In the genomic region with DNA sequence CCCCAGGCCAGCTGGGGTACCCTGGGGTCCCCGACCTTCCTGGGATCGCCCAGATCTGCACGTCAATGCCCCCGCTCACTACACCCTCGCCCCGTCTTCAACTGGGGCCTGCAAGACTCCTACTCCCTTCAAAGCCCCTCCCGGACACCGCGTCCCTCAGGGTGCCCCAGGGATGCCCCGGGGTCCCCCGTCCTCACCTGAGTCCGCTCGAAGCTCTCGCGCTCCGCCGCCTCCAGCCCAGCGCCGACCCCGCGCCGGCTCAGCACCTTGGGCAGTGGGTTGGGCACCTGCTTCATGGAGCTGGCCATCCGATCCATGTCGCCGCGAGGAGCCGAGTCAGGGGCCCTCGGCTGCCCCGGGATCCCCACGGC, we compare ENCODE assay signal across 8 cellular contexts. TPM values are rescaled to one million over a fixed set of nuclear protein-coding genes. Genes with fewer than 3 reads are reported as not detected.
DNase-seq lines count a peak whose midpoint lies in the region; ATAC-seq, FAIRE-seq and TF ChIP-seq lines count a peak whose summit lies in the region.

A gene (minus strand): TSS at position 338 of the 371 bp plus-strand sequence. CDS start 21 bp downstream, at position 317.

- peak within 1 kb of the TSS; percentile 94 for H2AFZ ChIP-seq in smooth muscle cell (ENCODE audit: low read depth)

- intact Hi-C loops in CD14-positive monocyte (cut with micrococcal nuclease) = loop anchor here in 1 of 2 donors (5.0 kb wide), 1 partner anchor 66 kb away; no protein-coding TSS in a partner anchor

- no peaks in the 10 kb centered on the region for H3K79me2 ChIP-seq in smooth muscle cell (ENCODE audit: low read depth)

- H3K36me3 ChIP-seq in smooth muscle cell (ENCODE audit: low read depth) = no peaks in the 10 kb centered on the region

- peak within 1 kb of the TSS; percentile 99 for H3K4me2 ChIP-seq in smooth muscle cell

- no peaks in the 10 kb centered on the region for H3K9me3 ChIP-seq in smooth muscle cell (replicated peaks; ENCODE audit: low read depth)

- H3K36me3 Mint-ChIP-seq in CD14-positive monocyte = peaks cover 0 to under 1% of the 10 kb centered on the region in 2 donors
- no peaks in the 10 kb centered on the region for H3K36me3 Mint-ChIP-seq in activated naive CD8-positive, alpha-beta T cell treated with anti-CD3 and anti-CD28 coated beads, Interleukin-2, amount 50 U/mL, for 24 hours (ENCODE audit: low read depth)

- peaks cover 6% of the 10 kb centered on the region for H3K4me1 ChIP-seq in smooth muscle cell (ENCODE audit: low read depth)

- H3K27me3 Mint-ChIP-seq in CD14-positive monocyte (ENCODE audit: low read depth in 3 of 3) = peaks cover 1 to 8% (median 8%) of the 10 kb centered on the region in 3 donors
- H3K27me3 Mint-ChIP-seq in activated naive CD8-positive, alpha-beta T cell treated with anti-CD3 and anti-CD28 coated beads, Interleukin-2, amount 50 U/mL, for 24 hours = peaks cover 2% of the 10 kb centered on the region

- peak; percentile 48 for DNase-seq in CD14-positive monocyte (ENCODE audit: low spot score)
- DNase-seq in HFF-Myc (ENCODE audit: extremely low read depth, low read depth) = no peak
- no peak for DNase-seq in activated naive CD8-positive, alpha-beta T cell treated with anti-CD3 and anti-CD28 coated beads, Interleukin-2, amount 50 U/mL, for 24 hours
- no peak for DNase-seq in smooth muscle cell (lab: John Stamatoyannopoulos, UW; ENCODE audit: unreplicated experiment)
- no peak for DNase-seq in GM19239 (ENCODE audit: insufficient read length, low spot score)
- DNase-seq in GM13977 (ENCODE audit: low spot score) = no peak

- peak within 1 kb of the TSS; percentile 94 to 99 (median 98) for H3K27ac Mint-ChIP-seq in CD14-positive monocyte
- peak within 1 kb of the TSS; percentile 91 for H3K27ac Mint-ChIP-seq in activated naive CD8-positive, alpha-beta T cell treated with anti-CD3 and anti-CD28 coated beads, Interleukin-2, amount 50 U/mL, for 24 hours

- under 1% methylated on average over 30 of the region's 30 CpGs for WGBS in smooth muscle cell (ENCODE audit: low lambda C conversion rate)

- H3K9me3 Mint-ChIP-seq in CD14-positive monocyte = no peaks in the 10 kb centered on the region
- H3K9me3 Mint-ChIP-seq in activated naive CD8-positive, alpha-beta T cell treated with anti-CD3 and anti-CD28 coated beads, Interleukin-2, amount 50 U/mL, for 24 hours = no peaks in the 10 kb centered on the region

- H3K4me3 ChIP-seq in HFF-Myc (replicated peaks; ENCODE audit: low read depth, low read length) = peak within 1 kb of the TSS; percentile 74
- peak within 1 kb of the TSS; percentile 81 for H3K4me3 ChIP-seq in iPS-11a (ENCODE audit: low read depth, low read length)
- H3K4me3 ChIP-seq in smooth muscle cell = peak within 1 kb of the TSS; percentile 98

- TF ChIP-seq CTCF in CD14-positive monocyte (IDR thresholded peaks at IDR 0.05) (no peak), HFF-Myc (IDR thresholded peaks at IDR 0.05; ENCODE audit: low read depth, low read length, missing control alignments) (no peak), smooth muscle cell (IDR thresholded peaks at IDR 0.05; ENCODE audit: borderline replicate concordance, insufficient read depth, poor library complexity, severe bottlenecking) (no peak), GM13977 (IDR thresholded peaks at IDR 0.05; ENCODE audit: extremely low read depth, insufficient read depth, missing control alignments) (no peak)

- no peaks in the 10 kb centered on the region for H4K20me1 ChIP-seq in smooth muscle cell (ENCODE audit: low read depth)

- FAIRE-seq in GM19239 (lab: Jason Lieb, UNC) = no peak

- H3K27me3 ChIP-seq in smooth muscle cell (ENCODE audit: low read depth) = peaks cover 3% of the 10 kb centered on the region

- peaks cover 14% of the 10 kb centered on the region for H3F3A ChIP-seq in smooth muscle cell (ENCODE audit: low read depth)

- H3K4me1 Mint-ChIP-seq in CD14-positive monocyte = peaks cover 34% of the 10 kb centered on the region
- peaks cover 24% of the 10 kb centered on the region for H3K4me1 Mint-ChIP-seq in activated naive CD8-positive, alpha-beta T cell treated with anti-CD3 and anti-CD28 coated beads, Interleukin-2, amount 50 U/mL, for 24 hours

- ATAC-seq in activated naive CD8-positive, alpha-beta T cell treated with anti-CD3 and anti-CD28 coated beads, Interleukin-2, amount 50 U/mL, for 24 hours = peak; percentile 6
- ATAC-seq in HG02798 (IDR thresholded peaks at IDR 0.05; ENCODE audit: poor library complexity, unreplicated experiment) = no peak

- peak within 1 kb of the TSS; percentile 73 for H3K9ac ChIP-seq in smooth muscle cell (ENCODE audit: low read depth)

- in situ Hi-C loops in GM13977 (cut with MboI; ENCODE audit: low pct_unique_long_range_greater_than_20kb, low sequenced_read_pairs, unreplicated experiment) = no loop called here

- H3K4me3 Mint-ChIP-seq in CD14-positive monocyte = peak within 1 kb of the TSS; percentile 95 to 96
- peak within 1 kb of the TSS; percentile 88 for H3K4me3 Mint-ChIP-seq in activated naive CD8-positive, alpha-beta T cell treated with anti-CD3 and anti-CD28 coated beads, Interleukin-2, amount 50 U/mL, for 24 hours

- peak within 1 kb of the TSS; percentile 9 for H3K27ac ChIP-seq in smooth muscle cell (ENCODE audit: low read depth)

RNA-seq across cellular contexts. Expression of the gene that starts here (rescaled TPM):
- polyA plus RNA-seq in CD14-positive monocyte (1 to 10 TPM; 4.3 to 5.3 TPM), smooth muscle cell (4.7 and 5.8 TPM in 2 replicates)
- 6.8 and 8.4 TPM in 2 replicates for total RNA-seq in smooth muscle cell
